21 cellular contexts compared by ENCODE assay signal in the genomic region with DNA sequence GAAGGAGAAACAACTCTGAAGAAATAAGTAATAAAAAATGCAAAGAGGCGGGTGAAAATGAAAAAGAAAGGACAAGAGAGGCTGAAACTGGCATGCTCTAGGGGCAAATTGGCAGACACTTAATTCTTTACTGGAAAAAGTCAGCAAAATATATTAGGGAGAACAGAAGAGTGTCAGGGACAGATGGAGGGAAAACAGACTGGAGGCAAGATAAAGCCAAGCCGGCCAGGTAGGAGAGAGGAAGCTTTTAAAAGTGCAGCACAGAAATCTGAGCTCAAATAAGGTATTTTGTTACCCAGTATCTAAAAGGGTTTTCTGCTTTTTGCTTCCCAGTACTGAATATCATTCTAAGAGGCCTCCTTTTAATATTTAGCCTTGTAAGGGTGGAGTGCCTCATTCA.
A peak's percentile ranks its signal among the peaks of the same experiment; 100 is the strongest.
DNase-seq lines count a peak whose midpoint lies in the region; ATAC-seq, FAIRE-seq and TF ChIP-seq lines count a peak whose summit lies in the region.
"Had no signal": no experiment of that assay in that cellular context is flagged by ENCODE, and none has a peak within 500 bp of the region (broad histone marks: within the 10 kb centered on the region; RNA-seq: fewer than 3 reads in every experiment).

No MANE protein-coding gene starts in this region.

- TF ChIP-seq EP300 in suprapubic skin (IDR thresholded peaks at IDR 0.05): no peak

- no peak overlapping the region for H2AK5ac ChIP-seq in mesenchymal stem cell (ENCODE audit: low read length, severe bottlenecking)

- H3K79me2 ChIP-seq in astrocyte (ENCODE audit: insufficient read depth, low read length): no peaks in the 10 kb centered on the region

- no peak overlapping the region for H2BK5ac ChIP-seq in mesenchymal stem cell (ENCODE audit: low read depth, low read length, poor library complexity, severe bottlenecking)

- no peak overlapping the region for H3K18ac ChIP-seq in mesenchymal stem cell (ENCODE audit: low read depth in 1 of 2, low read length in 2 of 2)

- no peaks in the 10 kb centered on the region for H4K20me1 ChIP-seq in astrocyte (ENCODE audit: insufficient read depth, low read length)

- no peaks in the 10 kb centered on the region for H3K9me3 ChIP-seq in cardiac muscle cell (ENCODE audit: low read depth)
- no peaks in the 10 kb centered on the region for H3K9me3 ChIP-seq in astrocyte (ENCODE audit: insufficient read depth, low read depth, low read length)
- H3K9me3 ChIP-seq in mesenchymal stem cell (ENCODE audit: control insufficient read depth, low read length): no peaks in the 10 kb centered on the region
- H3K9me3 ChIP-seq in suprapubic skin: no peaks in the 10 kb centered on the region
- H3K9me3 ChIP-seq: MG63 had no signal

- no peak overlapping the region for H3K4ac ChIP-seq in mesenchymal stem cell (ENCODE audit: low read depth in 1 of 2, low read length in 2 of 2)

- H3K23ac ChIP-seq in mesenchymal stem cell (ENCODE audit: low read length in 2 of 2): no peak overlapping the region

- no peak for TF ChIP-seq POLR2A in suprapubic skin (IDR thresholded peaks at IDR 0.05)

- no peaks in the 10 kb centered on the region for H3K27me3 Mint-ChIP-seq in astrocyte (ENCODE audit: low read depth, unreplicated experiment)

- peak overlapping the region; percentile 94 for H3K27ac ChIP-seq in cardiac muscle cell
- H3K27ac ChIP-seq in astrocyte (ENCODE audit: low read depth, low read length): no peak overlapping the region
- no peak overlapping the region for H3K27ac ChIP-seq in mesenchymal stem cell (ENCODE audit: low read length, poor library complexity, severe bottlenecking)
- peak overlapping the region; percentile 68 for H3K27ac ChIP-seq in suprapubic skin
- no peak overlapping the region for H3K27ac ChIP-seq in brain microvascular endothelial cell

- H3K14ac ChIP-seq in mesenchymal stem cell (ENCODE audit: low read length in 2 of 2): no peak overlapping the region

- TF ChIP-seq CTCF in cardiac muscle cell (IDR thresholded peaks at IDR 0.05; ENCODE audit: low read depth, low read length): no peak
- no peak for TF ChIP-seq CTCF in astrocyte (IDR thresholded peaks at IDR 0.05; ENCODE audit: insufficient read depth, low read depth, low read length)
- TF ChIP-seq CTCF in suprapubic skin (IDR thresholded peaks at IDR 0.05): no peak
- no peak for TF ChIP-seq CTCF in brain microvascular endothelial cell (IDR thresholded peaks at IDR 0.05; ENCODE audit: low read depth, low read length, missing control alignments)

- DNase-seq in cardiac muscle cell (ENCODE audit: low read depth in 1 of 2, low spot score in 1 of 2) (no peak), left cardiac atrium (no peak), astrocyte (ENCODE audit: low read depth) (no peak), mesenchymal stem cell (no peak), suprapubic skin (ENCODE audit: low spot score in 2 of 2) (no peak), brain microvascular endothelial cell (no peak), medulla oblongata (ENCODE audit: extremely low spot score) (no peak), NCI-H526 treated with DMSO at 0.1 percent for 48 hours (lab: John Stamatoyannopoulos, UW) (no peak)
- DNase-seq: AML-193; Calu3; CD8-positive, alpha-beta T cell; DMS53; GF-D8; MG63; NCI-H2081 treated with DMSO at 0.1 percent for 48 hours; NCI-H510A; NCI-H82 had no signal

- H2BK12ac ChIP-seq in mesenchymal stem cell (ENCODE audit: low read length in 2 of 2): no peak overlapping the region

- no peaks in the 10 kb centered on the region for H3K36me3 ChIP-seq in cardiac muscle cell
- H3K36me3 ChIP-seq in astrocyte (ENCODE audit: insufficient read depth, low read length): no peaks in the 10 kb centered on the region
- no peaks in the 10 kb centered on the region for H3K36me3 ChIP-seq in mesenchymal stem cell (ENCODE audit: control insufficient read depth in 1 of 2, insufficient read depth in 2 of 2, low read depth in 1 of 2, low read length in 2 of 2)
- H3K36me3 ChIP-seq in suprapubic skin: no peaks in the 10 kb centered on the region
- no peaks in the 10 kb centered on the region for H3K36me3 ChIP-seq in brain microvascular endothelial cell (replicated peaks)
- H3K36me3 ChIP-seq: MG63 had no signal

- no peak overlapping the region for H2BK120ac ChIP-seq in mesenchymal stem cell (ENCODE audit: low read depth, low read length)

- 84% methylated on average over 2 of the region's 2 CpGs for WGBS in mesenchymal stem cell
- WGBS in suprapubic skin: 47% methylated on average over 2 of the region's 2 CpGs

- H3K4me1 ChIP-seq in cardiac muscle cell (ENCODE audit: low read depth) (peaks cover 55% of the 10 kb centered on the region), astrocyte (ENCODE audit: insufficient read depth, low read length) (no peaks in the 10 kb centered on the region), mesenchymal stem cell (ENCODE audit: control insufficient read depth, insufficient read depth, low read depth, low read length) (no peaks in the 10 kb centered on the region), suprapubic skin (peaks cover 11% of the 10 kb centered on the region)

- no peak for ATAC-seq in left cardiac atrium
- ATAC-seq: CD8-positive, alpha-beta T cell; K562; Panc1 had no signal

- peak overlapping the region; percentile 28 for H3K27ac Mint-ChIP-seq in astrocyte (ENCODE audit: unreplicated experiment)
- H3K27ac Mint-ChIP-seq: CD8-positive, alpha-beta T cell had no signal

- intact Hi-C loops in left cardiac atrium (cut with DNase I): loop anchor here in 1 of 2 donors (5.0 kb wide), 1 partner anchor 110 kb away; no protein-coding TSS in a partner anchor

- no peak overlapping the region for H3K4me3 ChIP-seq in cardiac muscle cell
- H3K4me3 ChIP-seq in astrocyte (ENCODE audit: insufficient read depth, low read depth, low read length): no peak overlapping the region
- H3K4me3 ChIP-seq in mesenchymal stem cell (ENCODE audit: insufficient read depth in 1 of 2, low read depth in 1 of 2, low read length in 2 of 2): no peak overlapping the region
- H3K4me3 ChIP-seq in suprapubic skin: no peak overlapping the region
- H3K4me3 ChIP-seq in brain microvascular endothelial cell (ENCODE audit: low read depth, low read length): no peak overlapping the region
- H3K4me3 ChIP-seq: K562, MG63 had no signal

- H3K79me1 ChIP-seq in mesenchymal stem cell (replicated peaks; ENCODE audit: low read length, poor library complexity, severe bottlenecking): no peaks in the 10 kb centered on the region

- in situ Hi-C loops in brain microvascular endothelial cell (cut with HindIII; ENCODE audit: low pct_ligation_motif_present, low sequenced_read_pairs): no loop called here

- no peak overlapping the region for H4K91ac ChIP-seq in mesenchymal stem cell (ENCODE audit: low read length)

- peaks cover 20% of the 10 kb centered on the region for H3K4me1 Mint-ChIP-seq in astrocyte (ENCODE audit: low read depth, unreplicated experiment)

- no peak for FAIRE-seq in astrocyte (lab: Jason Lieb, UNC)
- FAIRE-seq: GM19239, H54, K562 had no signal

- H3K36me3 Mint-ChIP-seq in astrocyte (ENCODE audit: low read depth, unreplicated experiment): peaks cover 1% of the 10 kb centered on the region
- H3K36me3 Mint-ChIP-seq: CD8-positive, alpha-beta T cell had no signal

- H2AFZ ChIP-seq in astrocyte (ENCODE audit: low read depth, low read length) (no peak overlapping the region), mesenchymal stem cell (ENCODE audit: low read depth, low read length) (no peak overlapping the region)

- H3K27me3 ChIP-seq in cardiac muscle cell: no peaks in the 10 kb centered on the region
- H3K27me3 ChIP-seq in astrocyte (ENCODE audit: insufficient read depth, low read length): no peaks in the 10 kb centered on the region
- no peaks in the 10 kb centered on the region for H3K27me3 ChIP-seq in mesenchymal stem cell (ENCODE audit: control insufficient read depth in 1 of 2, insufficient read depth in 1 of 2, low read length in 2 of 2)
- no peaks in the 10 kb centered on the region for H3K27me3 ChIP-seq in suprapubic skin
- H3K27me3 ChIP-seq in brain microvascular endothelial cell (replicated peaks): no peaks in the 10 kb centered on the region
- H3K27me3 ChIP-seq: MG63 had no signal

- no peak overlapping the region for H3K9ac ChIP-seq in astrocyte (ENCODE audit: low read length)
- peak overlapping the region; percentile 48 for H3K9ac ChIP-seq in mesenchymal stem cell (ENCODE audit: low read length)

- H4K8ac ChIP-seq in mesenchymal stem cell (ENCODE audit: low read length): no peak overlapping the region

- peak overlapping the region; percentile 1 for H3K4me3 Mint-ChIP-seq in astrocyte (ENCODE audit: unreplicated experiment)
- H3K4me3 Mint-ChIP-seq: CD8-positive, alpha-beta T cell had no signal

- H2BK15ac ChIP-seq in mesenchymal stem cell (ENCODE audit: low read depth, poor library complexity, severe bottlenecking): no peak overlapping the region

- H3K4me2 ChIP-seq in astrocyte (ENCODE audit: low read length) (no peak overlapping the region), mesenchymal stem cell (ENCODE audit: low read length, poor library complexity, severe bottlenecking) (no peak overlapping the region)

- H3K9me3 Mint-ChIP-seq in astrocyte (ENCODE audit: unreplicated experiment): no peaks in the 10 kb centered on the region

Comparison
In these comparisons a context has a peak if more than half of its experiments do, and no peak if none do; other contexts are left out.
1. H3K27ac ChIP-seq: peak in cardiac muscle cell (single experiment) and suprapubic skin (single experiment); none in astrocyte (single experiment), mesenchymal stem cell (single experiment) and brain microvascular endothelial cell (single experiment).